In the genomic region with DNA sequence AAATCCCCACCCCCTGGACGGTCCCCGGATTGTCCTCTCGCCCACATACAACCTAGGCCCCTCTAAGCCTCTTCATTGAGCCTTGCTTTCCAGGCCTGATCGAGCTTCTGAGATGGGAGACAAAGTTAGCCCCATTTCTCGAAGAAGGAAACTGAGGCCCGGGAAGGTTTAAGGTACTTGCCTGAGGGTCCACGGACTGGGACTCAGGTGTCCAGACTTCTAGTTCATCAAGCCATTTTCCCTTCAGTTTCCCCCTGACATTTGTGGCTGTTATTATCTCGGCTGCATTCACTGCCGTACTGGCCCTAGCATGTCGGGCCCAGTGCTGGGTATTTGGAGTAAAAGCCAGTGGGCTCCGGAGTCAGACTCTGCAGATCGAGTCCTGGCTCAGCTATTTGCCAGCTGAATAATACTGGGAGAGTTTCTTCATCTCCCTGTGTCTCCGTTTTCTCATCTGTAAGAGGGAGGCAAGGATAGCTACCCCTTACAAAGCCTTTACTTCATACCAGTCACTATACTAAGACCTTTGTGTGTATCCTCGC, we compare ENCODE assay signal across 8 cellular contexts. TPM values are rescaled to one million over a fixed set of nuclear protein-coding genes. Genes with fewer than 3 reads are reported as not detected.
DNase-seq lines count a peak whose midpoint lies in the region; ATAC-seq and TF ChIP-seq lines count a peak whose summit lies in the region.

No MANE protein-coding gene starts in this region.

- H3K27ac ChIP-seq in ectodermal cell (ENCODE audit: insufficient read depth, low read depth, low read length, poor library complexity, severe bottlenecking) = no peak overlapping the region

- H3K4me1 ChIP-seq in ectodermal cell (ENCODE audit: control insufficient read depth, insufficient read depth, low read length) = peaks cover 7% of the 10 kb centered on the region

- no peaks in the 10 kb centered on the region for H3K9me3 ChIP-seq in ectodermal cell (ENCODE audit: control insufficient read depth, low read length)

- peak overlapping the region; percentile 94 to 97 for H3K27ac Mint-ChIP-seq in natural killer cell

- intact Hi-C loops in natural killer cell (cut with micrococcal nuclease) = no loop called here

- peak overlapping the region; percentile 70 for H3K4me3 ChIP-seq in ectodermal cell (ENCODE audit: insufficient read depth, low read depth, low read length)

- no peaks in the 10 kb centered on the region for H3K36me3 Mint-ChIP-seq in natural killer cell

- DNase-seq in NCI-H82 (lab: John Stamatoyannopoulos, UW) (peak; percentile 57), NCI-H82 treated with DMSO at 0.1 percent for 48 hours (lab: John Stamatoyannopoulos, UW; ENCODE audit: unreplicated experiment) (no peak), NCI-H69 (lab: John Stamatoyannopoulos, UW) (peak; percentile 15), natural killer cell (no peak), COLO668 (lab: John Stamatoyannopoulos, UW; ENCODE audit: unreplicated experiment) (no peak), NCI-H1092 treated with DMSO at 0.1 percent for 48 hours (lab: John Stamatoyannopoulos, UW) (no peak)

- no peaks in the 10 kb centered on the region for H3K27me3 ChIP-seq in ectodermal cell (ENCODE audit: control insufficient read depth, insufficient read depth, low read length, poor library complexity, severe bottlenecking)

- peaks cover 57 to 65% of the 10 kb centered on the region in 2 donors for H3K4me1 Mint-ChIP-seq in natural killer cell

- peaks cover 9% of the 10 kb centered on the region for H3K36me3 ChIP-seq in ectodermal cell (ENCODE audit: control insufficient read depth, insufficient read depth, low read length)

- WGBS in ectodermal cell, 2 experiments = 14 to 16% methylated on average over 14 of the region's 14 CpGs

- H3K9me3 Mint-ChIP-seq in natural killer cell = no peaks in the 10 kb centered on the region

- H3K4me3 Mint-ChIP-seq in natural killer cell = peak overlapping the region; percentile 94

- ATAC-seq in natural killer cell (peak in 2 of 3 donors; percentile 0 to 2), GM19324 (IDR thresholded peaks at IDR 0.05; ENCODE audit: low FRiP score, unreplicated experiment) (no peak)

- no peak for TF ChIP-seq CTCF in natural killer cell (IDR thresholded peaks at IDR 0.05)

- H3K27me3 Mint-ChIP-seq in natural killer cell (ENCODE audit: low read depth in 2 of 2) = no peaks in the 10 kb centered on the region

RNA-seq across cellular contexts. Expression of a gene that starts 0.6 kb away (rescaled TPM):
- 26.7 TPM for polyA plus RNA-seq in ectodermal cell (2013, experiment 1 of 4)
- 31.9 TPM for polyA plus RNA-seq in ectodermal cell (2013, experiment 2 of 4)
- polyA plus RNA-seq in ectodermal cell (2013, experiment 3 of 4) = 23.0 TPM
- polyA plus RNA-seq in ectodermal cell (2013, experiment 4 of 4) = 25.2 TPM
- total RNA-seq in natural killer cell = 10 to 100 TPM; 75.8 to 87.3 (median 77.6) TPM

RNA-seq across cellular contexts. Expression of a gene that starts 0.9 kb away (rescaled TPM):
- 61.4 TPM for polyA plus RNA-seq in ectodermal cell (2013, experiment 1 of 4)
- 57.9 TPM for polyA plus RNA-seq in ectodermal cell (2013, experiment 2 of 4)
- 47.2 TPM for polyA plus RNA-seq in ectodermal cell (2013, experiment 3 of 4)
- 47.1 TPM for polyA plus RNA-seq in ectodermal cell (2013, experiment 4 of 4)
- 10 to 100 TPM; 15.9 to 23.9 (median 18.9) TPM for total RNA-seq in natural killer cell

Comparison
In these comparisons a context has a peak if more than half of its experiments do, and no peak if none do; other contexts are left out.
1. DNase-seq: peak in NCI-H82 (single experiment) and NCI-H69 (single experiment); none in NCI-H82 treated with DMSO at 0.1 percent for 48 hours (single experiment), natural killer cell (single experiment), COLO668 (single experiment) and NCI-H1092 treated with DMSO at 0.1 percent for 48 hours (single experiment).